In the genomic region with DNA sequence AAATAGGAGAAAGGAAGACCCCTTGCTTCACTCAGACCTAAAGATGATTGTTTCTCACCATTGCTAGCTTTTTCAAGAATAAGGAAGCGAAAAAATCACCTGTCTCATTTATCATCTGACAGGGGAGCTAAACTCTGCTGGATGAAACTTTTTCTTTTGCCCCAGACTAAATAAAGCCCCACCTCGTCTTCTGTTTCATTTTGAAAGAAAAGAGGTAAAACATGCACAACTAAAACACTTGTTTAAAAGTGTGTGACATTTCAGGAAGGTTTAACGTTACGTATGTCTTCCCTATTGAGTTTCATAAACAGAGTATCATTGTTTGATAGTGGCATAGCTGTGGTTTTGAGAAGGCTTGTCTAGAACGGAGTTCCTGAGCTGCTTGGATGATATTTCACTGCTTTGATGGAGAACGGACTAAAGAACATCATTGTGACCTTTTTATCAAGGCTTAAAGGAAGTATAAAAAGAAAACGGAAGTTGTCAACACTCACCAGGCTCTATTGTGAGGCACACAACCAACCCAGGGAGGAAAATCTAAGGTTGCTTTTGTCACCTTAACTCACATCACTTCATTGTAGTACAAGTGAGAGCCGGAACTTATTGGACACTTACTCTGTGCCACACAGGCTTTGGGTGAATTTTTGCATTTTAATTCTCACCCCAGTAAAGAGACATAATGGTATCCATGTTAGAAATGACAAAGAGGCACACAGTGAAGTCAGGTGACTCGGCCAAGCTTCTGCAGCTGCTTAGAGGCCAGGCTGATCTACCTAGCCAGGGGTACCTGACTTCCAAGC, we compare ENCODE assay signal across 9 cellular contexts. TPM values are rescaled to one million over a fixed set of nuclear protein-coding genes. Genes with fewer than 3 reads are reported as not detected.
DNase-seq lines count a peak whose midpoint lies in the region; ATAC-seq, FAIRE-seq and TF ChIP-seq lines count a peak whose summit lies in the region.
"Had no signal": no experiment of that assay in that cellular context is flagged by ENCODE, and none has a peak within 500 bp of the region (broad histone marks: within the 10 kb centered on the region; RNA-seq: fewer than 3 reads in every experiment).

No MANE protein-coding gene starts in this region.

- H3K23me2 ChIP-seq in H1 (ENCODE audit: low read depth, low read length): no peaks in the 10 kb centered on the region

- TF ChIP-seq POLR2A in H1 (IDR thresholded peaks at IDR 0.05; ENCODE audit: control extremely low read depth in 1 of 2, low read depth in 2 of 2, low read length in 2 of 2): no peak

- 90% methylated on average over 9 of the region's 9 CpGs; no CpG with 5 or more reads in 1 of the 2 experiments for WGBS in H1 (ENCODE audit: extremely low coverage in 1 of 2, insufficient coverage in 1 of 2, insufficient read length in 1 of 2, insufficient replicate concordance in 2 of 2, low coverage in 1 of 2, low lambda C conversion rate in 2 of 2, missing lambda C conversion rate in 1 of 2), 2 experiments

- no peaks in the 10 kb centered on the region for H3K79me1 ChIP-seq in H1 (ENCODE audit: low read depth, low read length)

- H4K20me1 ChIP-seq in DOHH2 (ENCODE audit: control insufficient read depth, insufficient read depth, low read depth, low read length): no peaks in the 10 kb centered on the region
- H4K20me1 ChIP-seq in H1 (replicated peaks in 1 of 2; ENCODE audit: control insufficient read depth in 1 of 2, insufficient read depth in 2 of 2, low read length in 2 of 2): no peaks in the 10 kb centered on the region

- ATAC-seq in GM19455 (IDR thresholded peaks at IDR 0.05; ENCODE audit: unreplicated experiment) (peak; percentile 75), HG03565 (IDR thresholded peaks at IDR 0.05; ENCODE audit: unreplicated experiment) (peak; percentile 49)

- H3K36me3 ChIP-seq in DOHH2 (ENCODE audit: control insufficient read depth, low read length): peaks cover 7% of the 10 kb centered on the region; the same call in 1 of the 2 replicates
- no peaks in the 10 kb centered on the region; a peak in 1 of 8 replicates for H3K36me3 ChIP-seq in H1 (ENCODE audit: control insufficient read depth in 2 of 4, insufficient read depth in 4 of 4, low read length in 3 of 4)

- POLR2A ChIA-PET in H1 (lab: Charles Lee; ENCODE audit: partially characterized antibody): no interaction called here

- TF ChIP-seq RAD21 in H1 (IDR thresholded peaks at IDR 0.05 in 1 of 2, conservative IDR thresholded peaks at IDR 0.05 in 1 of 2; ENCODE audit: low read depth in 2 of 2, low read length in 2 of 2): no peak

- H3K79me2 ChIP-seq in DOHH2 (ENCODE audit: control insufficient read depth, low read length) (no peaks in the 10 kb centered on the region), H1 (ENCODE audit: control insufficient read depth in 1 of 2, insufficient read depth in 2 of 2, low read length in 2 of 2) (no peaks in the 10 kb centered on the region)

- H3K27me3 ChIP-seq in DOHH2 (ENCODE audit: control insufficient read depth, low read length) (no peaks in the 10 kb centered on the region), H1 (replicated peaks in 1 of 4; ENCODE audit: control insufficient read depth in 3 of 4, extremely low read depth in 1 of 4, insufficient read depth in 3 of 4, low read length in 3 of 4) (no peaks in the 10 kb centered on the region)

- H3F3A ChIP-seq in DOHH2 (ENCODE audit: control insufficient read depth, insufficient read depth): peaks cover 20% of the 10 kb centered on the region

- DNase-seq in H1 (ENCODE audit: low read depth in 1 of 2, low spot score in 2 of 2): no peak
- DNase-seq in cerebellum (ENCODE audit: low spot score): no peak
- no peak for DNase-seq in kidney tubule cell (ENCODE audit: low spot score)
- no peak for DNase-seq in D341Med (ENCODE audit: low spot score)
- DNase-seq in occipital lobe (lab: John Stamatoyannopoulos, UW): no peak
- DNase-seq: NCI-H1436 treated with DMSO at 0.1 percent for 48 hours had no signal

- no peak for TF ChIP-seq EP300 in H1 (IDR thresholded peaks at IDR 0.05; ENCODE audit: borderline replicate concordance in 1 of 2, low read depth in 2 of 2, low read length in 2 of 2)

- H3K9ac ChIP-seq in H1 (replicated peaks in 1 of 4; ENCODE audit: extremely low read depth in 1 of 4, low read depth in 3 of 4, low read length in 3 of 4): no peak overlapping the region

- H2AFZ ChIP-seq in H1 (ENCODE audit: low read length): peak overlapping the region; percentile 57; the same call in 1 of the 2 replicates

- H3K4me1 ChIP-seq in DOHH2 (ENCODE audit: control insufficient read depth, low read length): peaks cover 54% of the 10 kb centered on the region
- no peaks in the 10 kb centered on the region for H3K4me1 ChIP-seq in H1 (replicated peaks in 1 of 4; ENCODE audit: control insufficient read depth in 3 of 4, insufficient read depth in 4 of 4, low read length in 3 of 4)

- no peak for FAIRE-seq in H1 (lab: Jason Lieb, UNC)

- no peaks in the 10 kb centered on the region for H3K9me3 ChIP-seq in DOHH2 (ENCODE audit: control insufficient read depth, insufficient read depth, low read length)
- H3K9me3 ChIP-seq in H1 (ENCODE audit: insufficient read depth in 2 of 2, low read depth in 1 of 2, low read length in 1 of 2): no peaks in the 10 kb centered on the region

- CTCF ChIA-PET in H1 (lab: Charles Lee; ENCODE audit: partially characterized antibody): interaction anchor here (0.6 to 1.4 kb wide), 5 partner anchors 10 to 219 kb away, joined by 3 to 4 read pairs (median 3); no protein-coding TSS in a partner anchor

- H4K91ac ChIP-seq in H1 (replicated peaks; ENCODE audit: insufficient read length, low read length): no peak overlapping the region

- H3K56ac ChIP-seq in H1 (replicated peaks; ENCODE audit: insufficient read length, low read depth, low read length): no peak overlapping the region

- H3K18ac ChIP-seq in H1 (ENCODE audit: extremely low read depth, low read length): no peak overlapping the region

- no peak overlapping the region for H2BK120ac ChIP-seq in H1 (replicated peaks; ENCODE audit: low read depth, low read length)

- H3K9me2 ChIP-seq in DOHH2 (replicated peaks; ENCODE audit: control insufficient read depth, low read length): no peaks in the 10 kb centered on the region

- no peak overlapping the region for H4K8ac ChIP-seq in H1 (ENCODE audit: extremely low read depth, insufficient read depth, low read length)

- no peak overlapping the region for H2AK5ac ChIP-seq in H1 (ENCODE audit: low read depth, low read length)

- H3K27ac ChIP-seq in DOHH2 (ENCODE audit: low read depth, low read length): peak overlapping the region; percentile 96
- no peak overlapping the region for H3K27ac ChIP-seq in H1 (ENCODE audit: low read depth, low read length)

- H2BK5ac ChIP-seq in H1 (ENCODE audit: low read depth, low read length): no peak overlapping the region

- no peak overlapping the region for H2BK12ac ChIP-seq in H1 (ENCODE audit: low read depth, low read length)

- no peak overlapping the region for H2BK15ac ChIP-seq in H1 (ENCODE audit: low read length)

- H4K5ac ChIP-seq in H1 (ENCODE audit: insufficient read length, low read depth, low read length): no peak overlapping the region

- H3K14ac ChIP-seq in H1 (ENCODE audit: insufficient read length): no peak overlapping the region

- peak overlapping the region; percentile 84 for H3K4me2 ChIP-seq in DOHH2 (ENCODE audit: low read length)
- H3K4me2 ChIP-seq in H1 (ENCODE audit: insufficient read depth in 1 of 2, low read depth in 2 of 2, low read length in 2 of 2): no peak overlapping the region

- peak overlapping the region; percentile 70 for H3K4me3 ChIP-seq in DOHH2 (ENCODE audit: low read length)
- H3K4me3 ChIP-seq in H1 (ENCODE audit: extremely low read depth in 1 of 4, insufficient read depth in 2 of 4, low read depth in 3 of 4, low read length in 4 of 4): no peak overlapping the region

- TF ChIP-seq CTCF in DOHH2 (IDR thresholded peaks at IDR 0.05; ENCODE audit: low read depth, low read length, poor library complexity, severe bottlenecking): no peak
- no peak for TF ChIP-seq CTCF in H1 (IDR thresholded peaks at IDR 0.05; ENCODE audit: control extremely low read depth in 1 of 3, insufficient read depth in 1 of 3, low read depth in 1 of 3, low read length in 3 of 3)

- no peak overlapping the region for H2BK20ac ChIP-seq in H1 (ENCODE audit: low read length)

- no peak overlapping the region for H3K4ac ChIP-seq in H1 (replicated peaks; ENCODE audit: insufficient read length, low read depth, low read length)

- H3K23ac ChIP-seq in H1 (ENCODE audit: insufficient read length): no peak overlapping the region

TF ChIP-seq in H1, 55 proteins besides CTCF, POLR2A, EP300 and RAD21:
- TF ChIP-seq, protein P1, sequence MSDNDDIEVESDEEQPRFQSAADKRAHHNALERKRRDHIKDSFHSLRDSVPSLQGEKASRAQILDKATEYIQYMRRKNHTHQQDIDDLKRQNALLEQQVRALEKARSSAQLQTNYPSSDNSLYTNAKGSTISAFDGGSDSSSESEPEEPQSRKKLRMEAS (IDR thresholded peaks at IDR 0.05): no peak
- TF ChIP-seq E2F6 (IDR thresholded peaks at IDR 0.05) (no peak), JUND (IDR thresholded peaks at IDR 0.05; ENCODE audit: low read length) (no peak), SRF (IDR thresholded peaks at IDR 0.05; ENCODE audit: low read depth, low read length) (no peak)

RNA-seq across cellular contexts. Expression of gene TSHZ2, which starts 29.5 kb away (rescaled TPM):
- 0.30 and 0.48 TPM in 2 replicates for total RNA-seq in H1 (2021; fragmentation: NEBNext Ultra II Directional; extraction: Animal tissue kit (Norgen Biotek cat#: 25700))
- polyA plus RNA-seq in H1 (2011; rRNA removed): 0.14 and 0.17 TPM in 2 replicates
- polyA plus RNA-seq in H1 (2011; cell fraction: cytosol; rRNA removed): 0.30 TPM
- polyA plus RNA-seq in H1 (2011; cell fraction: nucleus; rRNA removed): 0.29 TPM
- 0.25 to 0.46 TPM (median 0.35 TPM) in 4 replicates for polyA plus RNA-seq in H1 (2012, experiment 1 of 2)
- polyA plus RNA-seq in H1 (2012, experiment 2 of 2): not detected
- 0.08 TPM for polyA plus RNA-seq in H1 (2013, experiment 1 of 2)
- polyA plus RNA-seq in H1 (2013, experiment 2 of 2): 0.07 TPM
- polyA minus RNA-seq in H1 (2011; rRNA and poly(A)+ RNA removed): 0.85 and 1.3 TPM in 2 replicates
- polyA minus RNA-seq in H1 (2011; cell fraction: cytosol; rRNA and poly(A)+ RNA removed): not detected
- 1.3 TPM for polyA minus RNA-seq in H1 (2011; cell fraction: nucleus; rRNA and poly(A)+ RNA removed)
- total RNA-seq in cerebellum (7.1 TPM), occipital lobe (0.31 TPM)
